9 cellular contexts compared by ENCODE assay signal in genomic region chr18:58438161-58438983, GRCh38.
DNase-seq lines count a peak whose midpoint lies in the region; ATAC-seq and TF ChIP-seq lines count a peak whose summit lies in the region.
"Had no signal": no experiment of that assay in that cellular context is flagged by ENCODE, and none has a peak within 500 bp of the region (broad histone marks: within the 10 kb centered on the region; RNA-seq: fewer than 3 reads in every experiment).

No MANE protein-coding gene starts in this region.

- H3K36me3 Mint-ChIP-seq in activated T-cell treated with anti-CD3 and anti-CD28 coated beads, Interleukin-2, amount 50 U/mL, for 24 hours (ENCODE audit: low read depth), result no peaks in the 10 kb centered on the region
- no peaks in the 10 kb centered on the region for H3K36me3 Mint-ChIP-seq in activated T-helper 1 cell treated with anti-CD3 and anti-CD28 coated beads, Interleukin-12 subunit alpha, Interleukin-12 subunit beta, Interleukin-2, Interleukin-4 antibody, amounts not matched to agents 30 ng/mL and 10 ng/mL and 1 ng/mL, durations not matched to agents 14 hours and 24 hours and 36 hours (ENCODE audit: low read depth)
- H3K36me3 Mint-ChIP-seq in type B pancreatic cell (no peaks in the 10 kb centered on the region), progenitor cell of endocrine pancreas (ENCODE audit: insufficient read depth) (peaks cover 1% of the 10 kb centered on the region)

- peak overlapping the region in 2 of 4 donors; percentile 15 to 17 for H3K27ac ChIP-seq in tibial nerve

- H3K4me1 Mint-ChIP-seq in activated T-cell treated with anti-CD3 and anti-CD28 coated beads, Interleukin-2, amount 50 U/mL, for 24 hours (ENCODE audit: low read depth), result peaks cover 15% of the 10 kb centered on the region
- H3K4me1 Mint-ChIP-seq in activated T-helper 1 cell treated with anti-CD3 and anti-CD28 coated beads, Interleukin-12 subunit alpha, Interleukin-12 subunit beta, Interleukin-2, Interleukin-4 antibody, amounts not matched to agents 30 ng/mL and 10 ng/mL and 1 ng/mL, durations not matched to agents 14 hours and 24 hours and 36 hours (ENCODE audit: low read depth), result peaks cover 18% of the 10 kb centered on the region
- H3K4me1 Mint-ChIP-seq in type B pancreatic cell (ENCODE audit: unreplicated experiment), result peaks cover 25% of the 10 kb centered on the region
- H3K4me1 Mint-ChIP-seq in progenitor cell of endocrine pancreas (ENCODE audit: low read depth), result peaks cover 22% of the 10 kb centered on the region

- DNase-seq in activated T-cell treated with anti-CD3 and anti-CD28 coated beads, Interleukin-2, amount 50 U/mL, for 24 hours, result peak; percentile 34
- DNase-seq in activated T-cell treated with anti-CD3 and anti-CD28 coated beads for 4 hours (no peak), left lobe of liver (ENCODE audit: low spot score) (no peak), type B pancreatic cell (ENCODE audit: extremely low spot score, unreplicated experiment) (no peak), progenitor cell of endocrine pancreas (ENCODE audit: low spot score, unreplicated experiment) (no peak), tibial nerve (ENCODE audit: low spot score in 2 of 2) (no peak)
- peak; percentile 5 for DNase-seq in activated T-helper 1 cell treated with anti-CD3 and anti-CD28 coated beads, Interleukin-12 subunit alpha, Interleukin-12 subunit beta, Interleukin-2, Interleukin-4 antibody, amounts not matched to agents 30 ng/mL and 10 ng/mL and 1 ng/mL, durations not matched to agents 14 hours and 24 hours and 36 hours (ENCODE audit: low spot score)
- DNase-seq: PC-3 had no signal

- peaks cover 0 to 14% (median 4%) of the 10 kb centered on the region in 4 donors for H3K4me1 ChIP-seq in tibial nerve

- H3K36me3 ChIP-seq in tibial nerve, result no peaks in the 10 kb centered on the region

- intact Hi-C loops in activated T-helper 1 cell treated with anti-CD3 and anti-CD28 coated beads, Interleukin-12 subunit alpha, Interleukin-12 subunit beta, Interleukin-2, Interleukin-4 antibody, amounts not matched to agents 30 ng/mL and 10 ng/mL and 1 ng/mL, durations not matched to agents 14 hours and 24 hours and 36 hours (cut with micrococcal nuclease), result no loop called here

- 50 to 54% methylated on average over 6 of the region's 6 CpGs for WGBS in tibial nerve, 2 donors

- TF ChIP-seq POLR2A in tibial nerve (IDR thresholded peaks at IDR 0.05), result no peak

- H3K27me3 ChIP-seq in tibial nerve, result no peaks in the 10 kb centered on the region

- peak overlapping the region in 2 of 4 donors; percentile 26 to 36 for H3K4me3 ChIP-seq in tibial nerve

- H3K27me3 Mint-ChIP-seq in activated T-cell treated with anti-CD3 and anti-CD28 coated beads, Interleukin-2, amount 50 U/mL, for 24 hours, result no peaks in the 10 kb centered on the region
- peaks cover 7% of the 10 kb centered on the region for H3K27me3 Mint-ChIP-seq in activated T-helper 1 cell treated with anti-CD3 and anti-CD28 coated beads, Interleukin-12 subunit alpha, Interleukin-12 subunit beta, Interleukin-2, Interleukin-4 antibody, amounts not matched to agents 30 ng/mL and 10 ng/mL and 1 ng/mL, durations not matched to agents 14 hours and 24 hours and 36 hours (ENCODE audit: insufficient read depth)
- H3K27me3 Mint-ChIP-seq in type B pancreatic cell, result peaks cover 8% of the 10 kb centered on the region
- peaks cover 18% of the 10 kb centered on the region for H3K27me3 Mint-ChIP-seq in progenitor cell of endocrine pancreas

- H3K27ac Mint-ChIP-seq in activated T-cell treated with anti-CD3 and anti-CD28 coated beads, Interleukin-2, amount 50 U/mL, for 24 hours, result peak overlapping the region; percentile 63
- peak overlapping the region; percentile 54 for H3K27ac Mint-ChIP-seq in activated T-helper 1 cell treated with anti-CD3 and anti-CD28 coated beads, Interleukin-12 subunit alpha, Interleukin-12 subunit beta, Interleukin-2, Interleukin-4 antibody, amounts not matched to agents 30 ng/mL and 10 ng/mL and 1 ng/mL, durations not matched to agents 14 hours and 24 hours and 36 hours
- peak overlapping the region; percentile 13 for H3K27ac Mint-ChIP-seq in type B pancreatic cell
- no peak overlapping the region for H3K27ac Mint-ChIP-seq in progenitor cell of endocrine pancreas

- peak overlapping the region; percentile 65 for H3K4me3 Mint-ChIP-seq in activated T-cell treated with anti-CD3 and anti-CD28 coated beads, Interleukin-2, amount 50 U/mL, for 24 hours
- peak overlapping the region; percentile 66 for H3K4me3 Mint-ChIP-seq in activated T-helper 1 cell treated with anti-CD3 and anti-CD28 coated beads, Interleukin-12 subunit alpha, Interleukin-12 subunit beta, Interleukin-2, Interleukin-4 antibody, amounts not matched to agents 30 ng/mL and 10 ng/mL and 1 ng/mL, durations not matched to agents 14 hours and 24 hours and 36 hours
- H3K4me3 Mint-ChIP-seq in type B pancreatic cell (no peak overlapping the region), progenitor cell of endocrine pancreas (ENCODE audit: low read depth) (no peak overlapping the region)

- ATAC-seq in left lobe of liver (peak; percentile 62), HG02973 (IDR thresholded peaks at IDR 0.05; ENCODE audit: unreplicated experiment) (no peak)
- ATAC-seq: PC-3 had no signal

- TF ChIP-seq EP300 in tibial nerve (IDR thresholded peaks at IDR 0.05), result no peak

- no peaks in the 10 kb centered on the region for H3K9me3 Mint-ChIP-seq in activated T-cell treated with anti-CD3 and anti-CD28 coated beads, Interleukin-2, amount 50 U/mL, for 24 hours
- H3K9me3 Mint-ChIP-seq in activated T-helper 1 cell treated with anti-CD3 and anti-CD28 coated beads, Interleukin-12 subunit alpha, Interleukin-12 subunit beta, Interleukin-2, Interleukin-4 antibody, amounts not matched to agents 30 ng/mL and 10 ng/mL and 1 ng/mL, durations not matched to agents 14 hours and 24 hours and 36 hours, result no peaks in the 10 kb centered on the region
- H3K9me3 Mint-ChIP-seq in type B pancreatic cell (no peaks in the 10 kb centered on the region), progenitor cell of endocrine pancreas (ENCODE audit: low read depth) (peaks cover 5% of the 10 kb centered on the region)

- no peaks in the 10 kb centered on the region for H3K9me3 ChIP-seq in tibial nerve

- TF ChIP-seq CTCF in type B pancreatic cell (conservative IDR thresholded peaks at IDR 0.05), result no peak
- TF ChIP-seq CTCF in progenitor cell of endocrine pancreas (IDR thresholded peaks at IDR 0.05; ENCODE audit: unreplicated experiment), result no peak
- no peak for TF ChIP-seq CTCF in tibial nerve (IDR thresholded peaks at IDR 0.05)

Comparison
In these comparisons a context has a peak if more than half of its experiments do, and no peak if none do; other contexts are left out.
1. DNase-seq: peak in activated T-cell treated with anti-CD3 and anti-CD28 coated beads, Interleukin-2, amount 50 U/mL, for 24 hours (single experiment) and activated T-helper 1 cell treated with anti-CD3 and anti-CD28 coated beads, Interleukin-12 subunit alpha, Interleukin-12 subunit beta, Interleukin-2, Interleukin-4 antibody, amounts not matched to agents 30 ng/mL and 10 ng/mL and 1 ng/mL, durations not matched to agents 14 hours and 24 hours and 36 hours (single experiment); none in activated T-cell treated with anti-CD3 and anti-CD28 coated beads for 4 hours (single experiment), left lobe of liver (single experiment), type B pancreatic cell (single experiment), progenitor cell of endocrine pancreas (single experiment) and tibial nerve (0 of 2).
2. H3K4me3 Mint-ChIP-seq: peak in activated T-cell treated with anti-CD3 and anti-CD28 coated beads, Interleukin-2, amount 50 U/mL, for 24 hours (single experiment) and activated T-helper 1 cell treated with anti-CD3 and anti-CD28 coated beads, Interleukin-12 subunit alpha, Interleukin-12 subunit beta, Interleukin-2, Interleukin-4 antibody, amounts not matched to agents 30 ng/mL and 10 ng/mL and 1 ng/mL, durations not matched to agents 14 hours and 24 hours and 36 hours (single experiment); none in type B pancreatic cell (single experiment) and progenitor cell of endocrine pancreas (single experiment).